Comparison of ENCODE assay signal across 1 cellular context in the genomic region with DNA sequence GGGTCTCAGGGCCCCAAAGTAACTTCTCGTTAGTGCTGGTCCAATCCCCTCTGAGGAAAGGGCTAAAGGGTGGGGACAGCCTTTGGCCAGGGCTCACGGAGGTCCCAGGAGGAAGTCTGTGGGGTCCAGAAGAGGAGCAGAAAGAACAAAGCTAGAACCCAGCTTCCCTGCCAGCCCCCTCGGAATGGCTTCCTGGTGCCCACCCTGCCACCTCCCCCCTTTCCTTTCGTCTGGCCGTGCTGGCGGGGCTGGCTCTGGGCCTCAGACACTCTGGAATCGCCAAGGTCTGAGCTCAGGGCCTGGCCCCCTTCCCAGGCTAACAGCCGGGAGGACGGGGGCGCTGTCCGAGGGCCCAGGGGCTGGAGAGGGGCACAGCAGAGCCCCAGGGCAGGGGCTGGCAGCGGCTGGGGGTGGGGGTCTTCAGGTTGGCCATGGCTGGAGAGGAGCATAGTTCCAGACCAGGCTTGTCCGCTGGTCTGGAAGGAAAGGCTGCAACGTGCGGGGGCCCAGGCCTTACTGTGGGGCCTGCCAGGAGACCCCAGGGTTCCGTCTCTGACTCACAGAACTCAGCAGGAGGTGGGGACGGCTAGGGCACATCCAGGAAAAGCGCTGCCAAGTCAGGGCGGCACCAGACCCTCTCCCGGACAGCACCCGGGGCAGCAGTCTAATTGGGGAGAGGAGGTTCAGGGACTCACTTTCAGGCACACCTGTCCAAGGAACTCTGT.
TF ChIP-seq lines count a peak whose summit lies in the region.

No MANE protein-coding gene starts in this region.

TF ChIP-seq in IMR-90, 13 proteins besides CTCF, POLR2A, EP300 and RAD21:
- no peak for TF ChIP-seq CEBPB (IDR thresholded peaks at IDR 0.05; ENCODE audit: low read depth, low read length)
- TF ChIP-seq RFX5 (IDR thresholded peaks at IDR 0.05; ENCODE audit: low read depth, low read length): no peak
